8 cellular contexts compared by ENCODE assay signal in the genomic region with DNA sequence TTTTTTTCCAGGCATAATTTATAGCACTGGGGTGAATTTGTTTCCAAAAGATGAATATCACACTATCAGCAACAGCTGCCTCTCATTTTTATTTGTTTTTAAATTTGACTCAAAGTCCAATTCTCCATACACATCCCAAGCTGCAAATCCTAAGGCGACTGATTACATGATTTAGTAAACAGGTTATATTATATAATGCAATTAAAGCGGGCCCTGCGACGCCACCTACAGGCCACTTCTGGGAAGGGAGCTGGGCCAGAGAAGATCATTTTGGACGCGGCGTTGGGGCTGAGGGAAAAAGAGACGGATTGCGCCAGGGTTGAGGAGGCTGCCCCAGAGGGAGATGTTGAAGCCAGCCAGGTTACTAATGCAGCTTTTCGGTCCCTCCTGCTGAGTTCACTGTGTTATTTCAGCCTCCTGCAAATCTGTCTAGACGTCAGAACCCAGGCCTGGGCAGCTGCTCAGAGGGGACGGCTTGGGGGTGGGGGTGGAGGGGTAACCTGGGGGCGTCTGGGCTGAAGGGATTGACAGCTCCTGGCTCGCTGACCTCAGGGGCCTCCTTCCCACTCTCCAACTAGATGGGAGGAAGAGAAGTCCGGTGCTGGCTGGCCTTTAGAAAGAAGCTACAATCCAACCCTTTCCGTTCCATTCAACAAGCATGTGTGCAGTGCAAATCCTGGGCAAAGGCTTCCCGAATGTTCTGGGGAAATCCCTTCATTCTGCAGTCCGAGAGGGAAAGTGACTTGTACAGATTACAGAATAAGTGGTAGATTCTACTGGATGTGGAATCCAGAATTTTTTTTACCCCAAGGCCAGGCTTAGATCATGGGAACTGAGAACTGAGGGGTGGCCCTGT.
DNase-seq lines count a peak whose midpoint lies in the region; TF ChIP-seq lines count a peak whose summit lies in the region.

No MANE protein-coding gene starts in this region.

- CTCF ChIA-PET in A673 (lab: Charles Lee), result interaction anchor here (0.6 to 1.6 kb wide), 16 partner anchors 10 to 1598 kb away, joined by 3 to 19 read pairs (median 4); partner anchors contain the start of gene PKNOX2

- H3K36me3 ChIP-seq in A673 (ENCODE audit: insufficient read depth, low read length, poor library complexity, severe bottlenecking), result no peaks in the 10 kb centered on the region

- H3K27me3 ChIP-seq in A673 (replicated peaks; ENCODE audit: insufficient read depth, low read depth, low read length, poor library complexity), result no peaks in the 10 kb centered on the region

- 14 to 17% methylated on average over 17 to 18 of the region's 18 CpGs for WGBS in lower leg skin, 2 donors

- H3K4me3 ChIP-seq in A673 (ENCODE audit: low read depth, low read length, poor library complexity, severe bottlenecking) (no peak overlapping the region), WI38 (ENCODE audit: low read depth, low read length) (no peak overlapping the region), lower leg skin (ENCODE audit: low read depth, poor library complexity, severe bottlenecking) (no peak overlapping the region)

- H3K27ac ChIP-seq in A673 (ENCODE audit: low read depth, low read length, poor library complexity, severe bottlenecking), result no peak overlapping the region

- no peaks in the 10 kb centered on the region for H3K4me1 ChIP-seq in A673 (ENCODE audit: insufficient read depth, low read length, poor library complexity, severe bottlenecking)

- POLR2A ChIA-PET in A673 (lab: Charles Lee; ENCODE audit: low non-redundant PET), result interaction anchor here (0.5 kb wide), 1 partner anchor 182 kb away, joined by 5 read pairs; no protein-coding TSS in a partner anchor

- TF ChIP-seq CTCF in A673 (conservative IDR thresholded peaks at IDR 0.05; ENCODE audit: low read depth, low read length) (peak; percentile 98), GM12874 (IDR thresholded peaks at IDR 0.05; ENCODE audit: insufficient read depth, low read depth, low read length) (peak; percentile 73), WI38 (IDR thresholded peaks at IDR 0.05; ENCODE audit: low read depth, low read length) (peak; percentile 75), lower leg skin (IDR thresholded peaks at IDR 0.05) (peak in 1 of 3 donors; percentile 31)

- intact Hi-C loops in A673 (cut with micrococcal nuclease; ENCODE audit: unreplicated experiment), result loop anchor here (5.0 kb wide), 1 partner anchor 184 kb away; the partner anchor contains the start of gene PKNOX2
- intact Hi-C loops in lower leg skin (cut with DNase I; ENCODE audit: low total_unique reads), result loop anchor here (5.0 kb wide), 1 partner anchor 394 kb away; the partner anchor contains the start of gene CCDC15

- BruUV-seq in A673 (replicated peaks; lab: Mats Ljungman, UMichigan), result no TSS peak

- DNase-seq in A673 (ENCODE audit: low spot score), result peak; percentile 68
- DNase-seq in NCI-H128 (lab: John Stamatoyannopoulos, UW; ENCODE audit: unreplicated experiment), result peak; percentile 19
- DNase-seq in dermis microvascular lymphatic vessel endothelial cell (ENCODE audit: low read depth in 2 of 2), result peak; percentile 12 to 54
- peak; percentile 72 to 94 for DNase-seq in lower leg skin (ENCODE audit: low spot score in 2 of 2)
- DNase-seq in stimulated activated CD8-positive, alpha-beta memory T cell treated with anti-CD3 and anti-CD28 coated beads, Interleukin-7, amount 100 ng/mL, for 24 hours (ENCODE audit: low read depth), result peak; percentile 10
- DNase-seq in NCI-H2107 treated with DMSO at 0.1 percent for 48 hours (lab: John Stamatoyannopoulos, UW; ENCODE audit: unreplicated experiment), result no peak

- H3K9me3 ChIP-seq in A673 (ENCODE audit: low read depth, low read length, poor library complexity, severe bottlenecking), result no peaks in the 10 kb centered on the region

- TF ChIP-seq POLR2A in lower leg skin (IDR thresholded peaks at IDR 0.05), result no peak
